In the genomic region with DNA sequence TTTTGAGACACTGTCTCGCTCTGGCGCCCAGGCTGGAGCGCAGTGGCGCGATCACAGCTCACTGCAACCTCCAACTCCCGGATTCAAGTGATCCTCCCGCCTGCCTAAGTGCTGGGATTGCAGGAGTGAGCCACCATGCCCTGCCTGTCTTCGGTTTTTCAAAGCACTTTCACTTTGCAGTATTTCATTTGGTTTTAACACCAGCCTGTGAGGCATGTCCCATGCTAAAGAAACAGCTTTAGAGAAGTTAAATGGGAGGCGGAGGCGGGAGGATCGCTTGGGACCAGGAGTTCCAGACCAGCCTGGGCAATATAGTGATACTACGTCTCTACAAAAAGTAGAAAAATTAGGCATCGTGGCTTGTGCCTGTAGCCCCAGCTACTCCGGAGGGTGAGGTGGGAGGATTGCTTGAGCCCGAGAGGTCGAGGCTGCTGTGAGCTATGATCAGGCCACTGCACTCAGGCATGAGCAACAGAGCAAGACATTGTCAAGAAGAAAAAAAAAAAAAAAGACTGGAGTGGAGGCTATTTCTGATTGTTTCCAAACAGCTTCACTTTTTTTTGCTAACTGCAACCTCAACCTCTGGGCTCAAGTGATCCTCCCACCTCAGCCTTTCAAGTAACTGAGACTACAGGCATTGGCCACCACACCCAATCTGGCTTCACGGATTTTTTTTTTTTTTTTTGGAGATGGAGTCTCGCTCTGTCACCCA, we compare ENCODE assay signal across 8 cellular contexts. TPM values are rescaled to one million over a fixed set of nuclear protein-coding genes. Genes with fewer than 3 reads are reported as not detected.
DNase-seq lines count a peak whose midpoint lies in the region; ATAC-seq and TF ChIP-seq lines count a peak whose summit lies in the region.

No MANE protein-coding gene starts in this region.

- H3K27ac ChIP-seq in HUES6 (ENCODE audit: low read depth, low read length) (no peak overlapping the region), adrenal gland (peak overlapping the region; percentile 92 to 100 (median 100)), left lung (peak overlapping the region; percentile 100), thyroid gland (peak overlapping the region; percentile 94 to 100 (median 100))

- H3K4me3 ChIP-seq in BJ (ENCODE audit: low read depth, low read length) (peak overlapping the region; percentile 93), HUES6 (ENCODE audit: low read depth, low read length) (peak overlapping the region; percentile 96), adrenal gland (peak overlapping the region in 2 of 4 donors; percentile 88 to 95), left lung (peak overlapping the region; percentile 94 to 99), thyroid gland (replicated peaks in 1 of 3) (peak overlapping the region in 2 of 3 donors; percentile 68 to 86)

- WGBS in adrenal gland, 4 donors = 36 to 45% (median 39%) methylated on average over 17 to 18 of the region's 18 CpGs
- 33 to 34% methylated on average over 18 of the region's 18 CpGs for WGBS in thyroid gland, 2 donors

- no peak for DNase-seq in BJ (ENCODE audit: low read depth)
- peak in 4 of 7 donors; percentile 37 to 70 (median 52) for DNase-seq in adrenal gland
- no peak for DNase-seq in left lung
- peak; percentile 63 to 66 for DNase-seq in thyroid gland
- DNase-seq in iPS-NIHi11 (ENCODE audit: low spot score) = no peak
- no peak for DNase-seq in AG08395 (ENCODE audit: low spot score)

- H3K36me3 ChIP-seq in BJ (ENCODE audit: control insufficient read depth, insufficient read depth, low read length) (peaks cover 2% of the 10 kb centered on the region), HUES6 (ENCODE audit: control insufficient read depth, insufficient read depth, low read length) (peaks cover 44% of the 10 kb centered on the region), adrenal gland (replicated peaks in 1 of 2) (peaks cover 0 to 49% of the 10 kb centered on the region in 2 donors), left lung (peaks cover 3 to 56% of the 10 kb centered on the region in 2 donors), thyroid gland (peaks cover 20 to 24% of the 10 kb centered on the region in 2 donors)

- TF ChIP-seq POLR2A in adrenal gland (IDR thresholded peaks at IDR 0.05) (peak in 1 of 2 donors; percentile 33), thyroid gland (IDR thresholded peaks at IDR 0.05) (peak in 1 of 2 donors; percentile 30)

- H3K27me3 ChIP-seq in BJ (ENCODE audit: control insufficient read depth, insufficient read depth, low read length) = no peaks in the 10 kb centered on the region
- no peaks in the 10 kb centered on the region for H3K27me3 ChIP-seq in HUES6 (ENCODE audit: control insufficient read depth, insufficient read depth, low read length)
- no peaks in the 10 kb centered on the region for H3K27me3 ChIP-seq in adrenal gland
- H3K27me3 ChIP-seq in left lung = no peaks in the 10 kb centered on the region
- no peaks in the 10 kb centered on the region for H3K27me3 ChIP-seq in thyroid gland

- ATAC-seq in left lung = no peak
- ATAC-seq in HG02588 (IDR thresholded peaks at IDR 0.05; ENCODE audit: unreplicated experiment) = no peak

- TF ChIP-seq CTCF in BJ (IDR thresholded peaks at IDR 0.05; ENCODE audit: insufficient read depth, low read depth, low read length) = no peak
- TF ChIP-seq CTCF in adrenal gland (IDR thresholded peaks at IDR 0.05) = no peak
- TF ChIP-seq CTCF in left lung (IDR thresholded peaks at IDR 0.05) = no peak
- TF ChIP-seq CTCF in thyroid gland (IDR thresholded peaks at IDR 0.05) = no peak

- intact Hi-C loops in adrenal gland (cut with DNase I) = no loop called here
- intact Hi-C loops in left lung (cut with DNase I) = no loop called here
- intact Hi-C loops in thyroid gland (cut with DNase I) = no loop called here

- H3K9ac ChIP-seq in HUES6 (ENCODE audit: low read length) = peak overlapping the region; percentile 90

- H3K4me1 ChIP-seq in HUES6 (ENCODE audit: control insufficient read depth, insufficient read depth, low read length) = peaks cover 11% of the 10 kb centered on the region
- peaks cover 9 to 61% of the 10 kb centered on the region in 2 donors for H3K4me1 ChIP-seq in adrenal gland (replicated peaks in 1 of 2)
- H3K4me1 ChIP-seq in left lung = peaks cover 17 to 81% of the 10 kb centered on the region in 2 donors
- H3K4me1 ChIP-seq in thyroid gland = peaks cover 17 to 55% of the 10 kb centered on the region in 2 donors

- POLR2A ChIA-PET in BJ (lab: Charles Lee) = interaction anchor here (0.7 kb wide), 2 partner anchors 9 to 330 kb away, joined by 5 to 6 read pairs; no protein-coding TSS in a partner anchor

- H3K9me3 ChIP-seq in HUES6 (ENCODE audit: control insufficient read depth, insufficient read depth, low read depth, low read length) (no peaks in the 10 kb centered on the region), adrenal gland (replicated peaks in 1 of 3) (no peaks in the 10 kb centered on the region), left lung (no peaks in the 10 kb centered on the region), thyroid gland (no peaks in the 10 kb centered on the region)

- CTCF ChIA-PET in BJ (lab: Yijun Ruan, JAX) = interaction anchor here (0.6 to 3.9 kb wide), 9 partner anchors 8 to 612 kb away, joined by 3 to 25 read pairs (median 4); a partner anchor contains a TSS

RNA-seq across cellular contexts. Expression of a gene that starts 1.3 kb away (rescaled TPM):
- polyA plus RNA-seq in BJ (2011; rRNA removed) (35.0 and 49.8 TPM in 2 replicates), adrenal gland (10 to 100 TPM; 48.0 to 84.9 (median 54.5) TPM)
- 4.6 and 8.5 TPM in 2 replicates for polyA minus RNA-seq in BJ (2011; rRNA and poly(A)+ RNA removed)
- total RNA-seq in adrenal gland (10 to 100 TPM; 24.6 to 91.5 (median 37.7) TPM), left lung (10 to 100 TPM; 30.6 to 33.5 TPM), thyroid gland (10 to 100 TPM; 33.6 to 58.3 (median 51.3) TPM)

RNA-seq across cellular contexts. Expression of a gene that starts 1.5 kb away (rescaled TPM):
- polyA plus RNA-seq in BJ (2011; rRNA removed) = 12.5 and 17.2 TPM in 2 replicates
- 14.3 and 15.1 TPM in 2 replicates for polyA minus RNA-seq in BJ (2011; rRNA and poly(A)+ RNA removed)
- 100 to 1,000 TPM in 1 of 8 donors, 10 to 100 TPM in 7; 23.5 to 105 (median 36.3) TPM for total RNA-seq in adrenal gland
- 10 to 100 TPM; 53.7 to 66.9 (median 58.8) TPM for polyA plus RNA-seq in adrenal gland
- 10 to 100 TPM; 23.5 to 35.9 TPM for total RNA-seq in left lung
- 10 to 100 TPM; 12.2 to 24.2 (median 20.7) TPM for total RNA-seq in thyroid gland

RNA-seq across cellular contexts. Expression of a gene that starts 9.2 kb away (rescaled TPM):
- polyA plus RNA-seq in BJ (2011; rRNA removed) (110 and 130 TPM in 2 replicates), adrenal gland (100 to 1,000 TPM; 103 to 269 (median 151) TPM)
- polyA minus RNA-seq in BJ (2011; rRNA and poly(A)+ RNA removed) = 52.3 and 58.0 TPM in 2 replicates
- total RNA-seq in adrenal gland (100 to 1,000 TPM; 115 to 242 (median 212) TPM), left lung (100 to 1,000 TPM; 114 to 174 TPM), thyroid gland (100 to 1,000 TPM; 269 to 614 (median 400) TPM)

RNA-seq across cellular contexts. Expression of a gene that starts 10.0 kb away (rescaled TPM):
- 18.6 and 27.9 TPM in 2 replicates for polyA plus RNA-seq in BJ (2011; rRNA removed)
- polyA minus RNA-seq in BJ (2011; rRNA and poly(A)+ RNA removed) = 16.5 and 18.0 TPM in 2 replicates
- total RNA-seq in adrenal gland = 10 to 100 TPM; 24.2 to 50.0 (median 31.8) TPM
- 10 to 100 TPM in 2 of 3 donors, 1 to 10 TPM in 1; 9.4 to 20.4 (median 11.8) TPM for polyA plus RNA-seq in adrenal gland
- total RNA-seq in left lung = 10 to 100 TPM; 23.6 to 38.2 TPM
- total RNA-seq in thyroid gland = 10 to 100 TPM; 34.1 to 53.3 (median 44.3) TPM

RNA-seq across cellular contexts. Expression of a gene that starts 17.1 kb away (rescaled TPM):
- polyA plus RNA-seq in BJ (2011; rRNA removed) (298 and 300 TPM in 2 replicates), adrenal gland (100 to 1,000 TPM in 2 of 3 donors, 10 to 100 TPM in 1; 81.5 to 573 (median 167) TPM)
- 56.2 and 75.9 TPM in 2 replicates for polyA minus RNA-seq in BJ (2011; rRNA and poly(A)+ RNA removed)
- total RNA-seq in adrenal gland (100 to 1,000 TPM; 200 to 541 (median 356) TPM), left lung (100 to 1,000 TPM in 1 of 2 donors, 10 to 100 TPM in 1; 83.2 to 211 TPM), thyroid gland (100 to 1,000 TPM; 362 to 576 (median 421) TPM)

Comparison
In these comparisons a context has a peak if more than half of its experiments do, and no peak if none do; other contexts are left out.
1. DNase-seq: peak in adrenal gland (4 of 7) and thyroid gland (2 of 2); none in BJ (single experiment), left lung (0 of 2), iPS-NIHi11 (single experiment) and AG08395 (single experiment).